ENCODE assay signal across 8 cellular contexts in the genomic region with DNA sequence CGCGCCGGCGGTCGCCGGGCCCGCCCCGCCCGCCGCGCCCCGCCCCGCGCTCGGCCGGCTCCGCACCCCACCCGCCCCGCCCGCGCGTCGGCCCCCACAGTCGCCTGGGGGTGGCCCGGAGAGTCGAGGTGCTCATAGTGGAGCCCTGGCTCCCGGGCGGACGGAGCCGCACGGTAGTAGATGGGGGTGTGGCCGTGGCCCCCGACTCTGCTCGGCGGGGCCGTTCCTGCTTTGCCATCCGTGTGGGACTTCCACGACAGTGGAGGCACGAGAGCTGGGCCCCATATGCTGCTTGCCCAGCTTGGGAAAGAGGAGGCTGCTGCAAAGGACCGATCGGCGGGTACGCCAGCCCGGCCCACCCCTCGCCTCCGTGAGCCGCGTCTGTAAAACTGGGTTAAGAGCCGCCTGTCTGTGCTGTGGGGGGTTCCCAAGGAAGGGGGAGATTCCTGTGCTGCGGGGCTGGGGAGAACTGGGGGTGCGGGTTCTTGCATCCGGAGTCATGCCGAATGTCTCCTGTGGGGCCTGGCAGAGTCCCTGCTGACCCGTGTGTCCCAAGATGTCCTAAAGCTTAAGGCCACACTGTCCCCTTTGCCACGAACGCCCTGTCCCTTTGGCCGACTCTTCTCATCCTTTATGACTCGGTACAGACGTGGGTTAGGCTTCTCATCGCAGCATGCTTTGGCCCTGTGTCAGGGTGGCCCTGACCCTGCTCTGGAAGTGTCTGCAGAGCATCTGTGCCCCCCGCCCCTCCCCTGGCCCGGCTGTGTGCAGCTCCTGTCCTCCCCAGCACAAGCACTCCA. TPM values are rescaled to one million over a fixed set of nuclear protein-coding genes. Genes with fewer than 3 reads are reported as not detected.
DNase-seq lines count a peak whose midpoint lies in the region; ATAC-seq, FAIRE-seq and TF ChIP-seq lines count a peak whose summit lies in the region.

Gene OPRL1 (plus strand): TSS at position 70 of the 800 bp plus-strand sequence. CDS start 12,639 bp downstream, outside the sequence.

- peak within 1 kb of the TSS; percentile 81 to 95 for H3K18ac ChIP-seq in mesenchymal stem cell (ENCODE audit: low read depth in 1 of 2, low read length in 2 of 2)

- H2BK12ac ChIP-seq in mesenchymal stem cell (ENCODE audit: low read length in 2 of 2): peak within 1 kb of the TSS; percentile 29 to 43

- H2BK15ac ChIP-seq in mesenchymal stem cell (ENCODE audit: low read depth, poor library complexity, severe bottlenecking): peak within 1 kb of the TSS; percentile 1

- no peak within 1 kb of the TSS for H2AK5ac ChIP-seq in mesenchymal stem cell (ENCODE audit: low read length, severe bottlenecking)

- CTCF ChIA-PET in OCI-LY7 (lab: Charles Lee; ENCODE audit: unreplicated experiment): interaction anchor here (1.2 kb wide), 1 partner anchor 20 kb away, joined by 7 read pairs; no protein-coding TSS in a partner anchor

- peak within 1 kb of the TSS; percentile 84 for H4K91ac ChIP-seq in mesenchymal stem cell (ENCODE audit: low read length)

- peak within 1 kb of the TSS; percentile 73 for H4K8ac ChIP-seq in mesenchymal stem cell (ENCODE audit: low read length)

- POLR2A ChIA-PET in OCI-LY7 (lab: Charles Lee): interaction anchor here (0.9 to 1.2 kb wide), 2 partner anchors 9 to 19 kb away, joined by 5 read pairs; no protein-coding TSS in a partner anchor

- no peaks in the 10 kb centered on the region for H3K9me2 ChIP-seq in OCI-LY7 (ENCODE audit: insufficient read depth, low read length)

- peaks cover 44% of the 10 kb centered on the region for H3K4me1 ChIP-seq in OCI-LY7 (ENCODE audit: insufficient read depth, low read length, poor library complexity, severe bottlenecking)
- peaks cover 50% of the 10 kb centered on the region for H3K4me1 ChIP-seq in mesenchymal stem cell (ENCODE audit: control insufficient read depth, insufficient read depth, low read depth, low read length)
- H3K4me1 ChIP-seq in upper lobe of left lung: peaks cover 38 to 81% (median 51%) of the 10 kb centered on the region in 4 donors

- TF ChIP-seq EP300 in upper lobe of left lung (IDR thresholded peaks at IDR 0.05): peak in 1 of 4 donors; percentile 79

- H3K4ac ChIP-seq in mesenchymal stem cell (ENCODE audit: low read depth in 1 of 2, low read length in 2 of 2): peak within 1 kb of the TSS; percentile 45 to 92

- H3K23ac ChIP-seq in mesenchymal stem cell (ENCODE audit: low read length in 2 of 2): peak within 1 kb of the TSS in 1 of 2 experiments; percentile 35

- peak within 1 kb of the TSS; percentile 33; the same call in 1 of the 2 replicates for H2AFZ ChIP-seq in OCI-LY7 (ENCODE audit: low read length)
- peak within 1 kb of the TSS; percentile 29 for H2AFZ ChIP-seq in mesenchymal stem cell (ENCODE audit: low read depth, low read length)

- no peak for FAIRE-seq in bronchial epithelial cell (lab: Jason Lieb, UNC)

- peaks cover 13% of the 10 kb centered on the region; the same call in 1 of the 2 replicates for H3K79me2 ChIP-seq in OCI-LY7 (ENCODE audit: insufficient read depth, low read depth, low read length)

- H3K4me3 ChIP-seq in GM06990 (replicated peaks; ENCODE audit: low read depth, low read length) (peak within 1 kb of the TSS; percentile 84), OCI-LY7 (ENCODE audit: low read depth, low read length, poor library complexity, severe bottlenecking) (peak within 1 kb of the TSS; percentile 94), bronchial epithelial cell (ENCODE audit: low read depth, low read length) (peak within 1 kb of the TSS; percentile 64), mesenchymal stem cell (ENCODE audit: insufficient read depth in 1 of 2, low read depth in 1 of 2, low read length in 2 of 2) (peak within 1 kb of the TSS; percentile 76 to 83), upper lobe of left lung (peak within 1 kb of the TSS; percentile 71 to 92 (median 80))

- peak in 1 of 2 donors; percentile 0 for ATAC-seq in upper lobe of left lung (ENCODE audit: low FRiP score in 2 of 2)
- ATAC-seq in HG02798 (IDR thresholded peaks at IDR 0.05; ENCODE audit: poor library complexity, unreplicated experiment): no peak
- ATAC-seq in HG02588 (IDR thresholded peaks at IDR 0.05; ENCODE audit: unreplicated experiment): no peak

- peak within 1 kb of the TSS; percentile 88 for H2BK120ac ChIP-seq in mesenchymal stem cell (ENCODE audit: low read depth, low read length)

- no peaks in the 10 kb centered on the region for H4K20me1 ChIP-seq in OCI-LY7 (ENCODE audit: insufficient read depth, low read length)

- intact Hi-C loops in OCI-LY7 (cut with micrococcal nuclease; ENCODE audit: unreplicated experiment): no loop called here

- no peaks in the 10 kb centered on the region for H3K9me3 ChIP-seq in OCI-LY7 (ENCODE audit: low read length)
- no peaks in the 10 kb centered on the region for H3K9me3 ChIP-seq in mesenchymal stem cell (ENCODE audit: control insufficient read depth, low read length)
- H3K9me3 ChIP-seq in upper lobe of left lung: no peaks in the 10 kb centered on the region

- H3K27me3 ChIP-seq in GM06990 (replicated peaks; ENCODE audit: control insufficient read depth, insufficient read depth, low read length): peaks cover 4% of the 10 kb centered on the region
- H3K27me3 ChIP-seq in bronchial epithelial cell (ENCODE audit: control insufficient read depth, insufficient read depth, low read length): peaks cover 17% of the 10 kb centered on the region
- peaks cover 11 to 35% of the 10 kb centered on the region in 2 experiments for H3K27me3 ChIP-seq in mesenchymal stem cell (ENCODE audit: control insufficient read depth in 1 of 2, insufficient read depth in 1 of 2, low read length in 2 of 2)
- H3K27me3 ChIP-seq in upper lobe of left lung: peaks cover 0 to 17% (median 7%) of the 10 kb centered on the region in 4 donors

- peak within 1 kb of the TSS; percentile 83 for H3K9ac ChIP-seq in mesenchymal stem cell (ENCODE audit: low read length)

- no peak for TF ChIP-seq POLR2A in upper lobe of left lung (IDR thresholded peaks at IDR 0.05)

- BruUV-seq in OCI-LY7 (replicated peaks; lab: Mats Ljungman, UMichigan): no TSS peak

- peak within 1 kb of the TSS in 1 of 2 experiments; percentile 13 for H3K14ac ChIP-seq in mesenchymal stem cell (ENCODE audit: low read length in 2 of 2)

- peaks cover 24% of the 10 kb centered on the region for H3K79me1 ChIP-seq in mesenchymal stem cell (replicated peaks; ENCODE audit: low read length, poor library complexity, severe bottlenecking)

- peak within 1 kb of the TSS; percentile 97 for H3K27ac ChIP-seq in OCI-LY7 (ENCODE audit: low read depth, low read length, poor library complexity, severe bottlenecking)
- H3K27ac ChIP-seq in mesenchymal stem cell (ENCODE audit: low read length, poor library complexity, severe bottlenecking): peak within 1 kb of the TSS; percentile 5
- H3K27ac ChIP-seq in upper lobe of left lung: peak within 1 kb of the TSS; percentile 84 to 94 (median 90)

- WGBS in mesenchymal stem cell: 12% methylated on average over 48 of the region's 62 CpGs
- 0 to 13% methylated on average over 7 to 25 of the region's 62 CpGs for WGBS in upper lobe of left lung, 2 donors

- H3K4me2 ChIP-seq in OCI-LY7 (ENCODE audit: low read length) (peak within 1 kb of the TSS; percentile 90), mesenchymal stem cell (ENCODE audit: low read length, poor library complexity, severe bottlenecking) (peak within 1 kb of the TSS; percentile 91)

- H3K36me3 ChIP-seq in GM06990 (ENCODE audit: control insufficient read depth, insufficient read depth, low read length): peaks cover 7% of the 10 kb centered on the region
- peaks cover 12% of the 10 kb centered on the region; the same call in 1 of the 2 replicates for H3K36me3 ChIP-seq in OCI-LY7 (ENCODE audit: insufficient read depth, low read length)
- H3K36me3 ChIP-seq in bronchial epithelial cell (ENCODE audit: control insufficient read depth, insufficient read depth, low read length): peaks cover 1% of the 10 kb centered on the region
- H3K36me3 ChIP-seq in mesenchymal stem cell (ENCODE audit: control insufficient read depth in 1 of 2, insufficient read depth in 2 of 2, low read depth in 1 of 2, low read length in 2 of 2): peaks cover 0 to 17% of the 10 kb centered on the region in 2 experiments
- H3K36me3 ChIP-seq in upper lobe of left lung: peaks cover 0 to 9% (median 4%) of the 10 kb centered on the region in 4 donors

- peak within 1 kb of the TSS; percentile 24 for H2BK5ac ChIP-seq in mesenchymal stem cell (ENCODE audit: low read depth, low read length, poor library complexity, severe bottlenecking)

- no peak for TF ChIP-seq CTCF in GM06990 (IDR thresholded peaks at IDR 0.05; ENCODE audit: insufficient read depth, low read length, poor library complexity, severe bottlenecking)
- no peak for TF ChIP-seq CTCF in OCI-LY7 (conservative IDR thresholded peaks at IDR 0.05; ENCODE audit: low read length)
- no peak for TF ChIP-seq CTCF in bronchial epithelial cell (IDR thresholded peaks at IDR 0.05; ENCODE audit: insufficient read depth, low read length, severe bottlenecking)
- TF ChIP-seq CTCF in upper lobe of left lung (IDR thresholded peaks at IDR 0.05): no peak

- DNase-seq in GM06990 (ENCODE audit: extremely low read depth, insufficient read length): peak; percentile 68
- DNase-seq in OCI-LY7 (ENCODE audit: low spot score): no peak
- DNase-seq in bronchial epithelial cell (ENCODE audit: low read depth): no peak
- DNase-seq in mesenchymal stem cell: peak; percentile 56
- peak; percentile 41 to 69 for DNase-seq in upper lobe of left lung
- DNase-seq in cerebellar cortex (ENCODE audit: low spot score): no peak

RNA-seq across cellular contexts. Expression of gene OPRL1, which starts in this region (rescaled TPM):
- total RNA-seq in OCI-LY7 (2014; rRNA removed; shearing (Covaris generic)): 4.8 and 6.4 TPM in 2 replicates
- 6.1 and 7.6 TPM in 2 replicates for total RNA-seq in OCI-LY7 (2022)
- under 0.01 and 0.13 TPM in 2 replicates for total RNA-seq in bronchial epithelial cell
- 0.54 TPM for polyA plus RNA-seq in mesenchymal stem cell (2013, experiment 1 of 2)
- 0.40 TPM for polyA plus RNA-seq in mesenchymal stem cell (2013, experiment 2 of 2)
- total RNA-seq in upper lobe of left lung: 1 to 10 TPM; 1.7 to 3.1 (median 2.6) TPM

Comparison
In these comparisons a context has a peak if more than half of its experiments do, and no peak if none do; other contexts are left out.
1. DNase-seq: peak in GM06990 (single experiment), mesenchymal stem cell (single experiment) and upper lobe of left lung (2 of 2); none in OCI-LY7 (single experiment), bronchial epithelial cell (single experiment) and cerebellar cortex (single experiment).
2. H3K27ac ChIP-seq: peak in every context shown above with its lines; median percentile 97 in OCI-LY7; 90 in upper lobe of left lung; 5 in mesenchymal stem cell.
3. Peak in every context shown above with its lines, with median percentiles within 50 percentile points of each other: H3K4me3 ChIP-seq.